ENCODE assay signal across 8 cellular contexts in genomic region chr19:1945899-1946298, GRCh38. TPM values are rescaled to one million over a fixed set of nuclear protein-coding genes. Genes with fewer than 3 reads are reported as not detected.
A peak's percentile ranks its signal among the peaks of the same experiment; 100 is the strongest.
DNase-seq lines count a peak whose midpoint lies in the region; ATAC-seq, FAIRE-seq and TF ChIP-seq lines count a peak whose summit lies in the region.

No MANE protein-coding gene starts in this region.

- TF ChIP-seq POLR2A in body of pancreas (IDR thresholded peaks at IDR 0.05) (no peak), GM12892 (IDR thresholded peaks at IDR 0.05; ENCODE audit: low read depth, low read length) (no peak)

- peaks cover 24% of the 10 kb centered on the region for H3K4me1 ChIP-seq in body of pancreas
- H3K4me1 ChIP-seq in left lung, result peaks cover 12 to 59% of the 10 kb centered on the region in 2 donors

- FAIRE-seq in frontal cortex (lab: Jason Lieb, UNC) (no peak), GM12892 (lab: Jason Lieb, UNC) (no peak)

- WGBS in body of pancreas, 2 donors, result 50 to 62% methylated on average over 16 to 18 of the region's 18 CpGs

- peak; percentile 11 for DNase-seq in NCI-H1436 (lab: John Stamatoyannopoulos, UW)
- DNase-seq in NCI-H1436 treated with DMSO at 0.1 percent for 48 hours (lab: John Stamatoyannopoulos, UW), result no peak
- peak; percentile 22 for DNase-seq in NCI-H1694 (lab: John Stamatoyannopoulos, UW)
- peak; percentile 39 to 59 (median 50) for DNase-seq in body of pancreas
- peak in 1 of 2 donors; percentile 81 for DNase-seq in left lung
- DNase-seq in frontal cortex (ENCODE audit: low spot score in 2 of 2), result no peak
- no peak for DNase-seq in GM12892 (ENCODE audit: insufficient read length)

- ATAC-seq in body of pancreas (no peak), left lung (no peak), GM21737 (IDR thresholded peaks at IDR 0.05; ENCODE audit: unreplicated experiment) (no peak)

- H3K27me3 ChIP-seq in body of pancreas (no peaks in the 10 kb centered on the region), left lung (no peaks in the 10 kb centered on the region)

- H3K36me3 ChIP-seq in body of pancreas (replicated peaks in 1 of 2; ENCODE audit: insufficient read depth in 1 of 2, low read depth in 2 of 2) (no peaks in the 10 kb centered on the region), left lung (no peaks in the 10 kb centered on the region)

- TF ChIP-seq CTCF in body of pancreas (IDR thresholded peaks at IDR 0.05) (peak in 6 of 7 experiments; percentile 22 to 51 (median 42)), left lung (IDR thresholded peaks at IDR 0.05) (peak; percentile 25 to 65)

- H3K9me3 ChIP-seq in body of pancreas (no peaks in the 10 kb centered on the region), left lung (no peaks in the 10 kb centered on the region)

- no peak overlapping the region for H3K27ac ChIP-seq in body of pancreas
- no peak overlapping the region for H3K27ac ChIP-seq in left lung

- H3K4me3 ChIP-seq in body of pancreas (no peak overlapping the region), left lung (no peak overlapping the region)

- intact Hi-C loops in body of pancreas (cut with DNase I) (no loop called here), left lung (cut with DNase I) (no loop called here)

RNA-seq across cellular contexts. Expression of gene CSNK1G2, which starts 4.9 kb away (rescaled TPM):
- total RNA-seq in body of pancreas, result 10 to 100 TPM; 35.3 to 65.6 TPM
- 10 to 100 TPM; 45.9 to 64.5 TPM for total RNA-seq in left lung
- total RNA-seq in frontal cortex, result 41.6 TPM
- 22.4 TPM for polyA plus RNA-seq in GM12892 (2012; ENCODE audit: missing spikeins)

RNA-seq across cellular contexts. Expression of gene ADAT3, which starts 40.7 kb away (rescaled TPM):
- 10 to 100 TPM; 10.5 to 13.7 TPM for total RNA-seq in body of pancreas
- 1 to 10 TPM; 7.2 to 9.4 TPM for total RNA-seq in left lung
- 1.2 TPM for total RNA-seq in frontal cortex
- not detected for polyA plus RNA-seq in GM12892 (2012; ENCODE audit: missing spikeins)

RNA-seq across cellular contexts. Expression of gene SCAMP4, which starts 40.7 kb away (rescaled TPM):
- total RNA-seq in body of pancreas, result 10 to 100 TPM; 37.6 to 67.2 TPM
- total RNA-seq in left lung, result 10 to 100 TPM; 75.4 to 86.6 TPM
- total RNA-seq in frontal cortex, result 11.4 TPM
- 7.2 TPM for polyA plus RNA-seq in GM12892 (2012; ENCODE audit: missing spikeins)

Comparison
In these comparisons a context has a peak if more than half of its experiments do, and no peak if none do; other contexts are left out.
1. DNase-seq: peak in NCI-H1436 (single experiment), NCI-H1694 (single experiment) and body of pancreas (4 of 4); none in NCI-H1436 treated with DMSO at 0.1 percent for 48 hours (single experiment), frontal cortex (0 of 2) and GM12892 (single experiment).